13 cellular contexts compared by ENCODE assay signal in genomic region chr7:44102846-44103565, GRCh38. TPM values are rescaled to one million over a fixed set of nuclear protein-coding genes. Genes with fewer than 3 reads are reported as not detected.
DNase-seq lines count a peak whose midpoint lies in the region; ATAC-seq and TF ChIP-seq lines count a peak whose summit lies in the region.
"Had no signal": no experiment of that assay in that cellular context is flagged by ENCODE, and none has a peak within 500 bp of the region (broad histone marks: within the 10 kb centered on the region; RNA-seq: fewer than 3 reads in every experiment).

No MANE protein-coding gene starts in this region.

- no peaks in the 10 kb centered on the region for H3K9me3 Mint-ChIP-seq in activated naive CD8-positive, alpha-beta T cell treated with anti-CD3 and anti-CD28 coated beads, Interleukin-2, amount 10 ng/mL, durations not matched to agents 7 days and 5 days

- H3K4me3 Mint-ChIP-seq in activated naive CD8-positive, alpha-beta T cell treated with anti-CD3 and anti-CD28 coated beads, Interleukin-2, amount 10 ng/mL, durations not matched to agents 7 days and 5 days = peak overlapping the region; percentile 58

- H3K9me3 ChIP-seq in left lung = no peaks in the 10 kb centered on the region
- no peaks in the 10 kb centered on the region for H3K9me3 ChIP-seq in thoracic aorta
- H3K9me3 ChIP-seq in PC-3 (ENCODE audit: low read length) = no peaks in the 10 kb centered on the region
- H3K9me3 ChIP-seq: pancreas had no signal

- no peak overlapping the region for H3K9ac ChIP-seq in PC-3 (ENCODE audit: low read length)

- H3K4me1 Mint-ChIP-seq in activated naive CD8-positive, alpha-beta T cell treated with anti-CD3 and anti-CD28 coated beads, Interleukin-2, amount 10 ng/mL, durations not matched to agents 7 days and 5 days = peaks cover 20% of the 10 kb centered on the region

- H3K4me3 ChIP-seq in left lung (no peak overlapping the region), thoracic aorta (no peak overlapping the region), PC-3 (ENCODE audit: low read length) (no peak overlapping the region)
- H3K4me3 ChIP-seq: hepatocyte, pancreas had no signal

- H3K27me3 Mint-ChIP-seq in activated naive CD8-positive, alpha-beta T cell treated with anti-CD3 and anti-CD28 coated beads, Interleukin-2, amount 10 ng/mL, durations not matched to agents 7 days and 5 days = peaks cover 4% of the 10 kb centered on the region

- H3K4me2 ChIP-seq in PC-3 (ENCODE audit: low read length) = no peak overlapping the region

- H3K9me2 ChIP-seq in PC-3 (replicated peaks; ENCODE audit: low read length) = no peaks in the 10 kb centered on the region

- TF ChIP-seq CTCF in left lung (IDR thresholded peaks at IDR 0.05) (no peak), thoracic aorta (IDR thresholded peaks at IDR 0.05) (no peak), PC-3 (conservative IDR thresholded peaks at IDR 0.05; ENCODE audit: low read depth, low read length) (no peak)

- no peak for ATAC-seq in activated naive CD8-positive, alpha-beta T cell treated with anti-CD3 and anti-CD28 coated beads, Interleukin-2, amount 10 ng/mL, durations not matched to agents 7 days and 5 days (ENCODE audit: low read depth)
- ATAC-seq in left lung (no peak), thoracic aorta (ENCODE audit: insufficient number of reproducible peaks, low FRiP score, low read depth) (no peak), PC-3 (no peak; the same call in 1 of the 2 replicates)

- no peaks in the 10 kb centered on the region for H3K79me2 ChIP-seq in PC-3 (ENCODE audit: low read length)

- peak; percentile 56 for DNase-seq in activated CD8-positive, alpha-beta memory T cell treated with anti-CD3 and anti-CD28 coated beads for 24 hours
- no peak for DNase-seq in activated CD8-positive, alpha-beta memory T cell treated with anti-CD3 and anti-CD28 coated beads, Interleukin-2, amount 50 U/mL, for 4 hours
- DNase-seq in activated naive CD8-positive, alpha-beta T cell treated with anti-CD3 and anti-CD28 coated beads, Interleukin-2, amount 10 ng/mL, durations not matched to agents 7 days and 5 days = no peak
- DNase-seq in left lung (peak in 1 of 2 donors; percentile 2), thoracic aorta (ENCODE audit: low spot score) (no peak), PC-3 (no peak), inferior parietal cortex (ENCODE audit: extremely low spot score) (no peak), NCI-H524 treated with DMSO at 0.1 percent for 48 hours (lab: John Stamatoyannopoulos, UW) (no peak)
- DNase-seq: activated CD4-positive, CD25-positive, alpha-beta regulatory T cell; MV-4-11; NK-92 treated with Interleukin-12 subunit alpha and Interleukin-12 subunit beta, amount 100 ng/mL, for 24 hours had no signal

- peak overlapping the region; percentile 39 to 40 for H3K27ac ChIP-seq in left lung
- H3K27ac ChIP-seq in thoracic aorta = peak overlapping the region; percentile 96 to 100
- no peak overlapping the region for H3K27ac ChIP-seq in PC-3 (ENCODE audit: low read length)
- H3K27ac ChIP-seq: hepatocyte, pancreas had no signal

- H3K27me3 ChIP-seq in left lung (peaks cover 0 to 40% of the 10 kb centered on the region in 2 donors), thoracic aorta (replicated peaks; ENCODE audit: insufficient read depth) (no peaks in the 10 kb centered on the region), PC-3 (ENCODE audit: low read length) (no peaks in the 10 kb centered on the region)
- H3K27me3 ChIP-seq: pancreas had no signal

- no TSS peak for BruUV-seq in PC-3 (replicated peaks; lab: Mats Ljungman, UMichigan)

- H3F3A ChIP-seq in PC-3 (ENCODE audit: low read length, unreplicated experiment) = no peaks in the 10 kb centered on the region

- intact Hi-C loops in left lung (cut with DNase I) (no loop called here), PC-3 (cut with micrococcal nuclease) (no loop called here)

- H3K27ac Mint-ChIP-seq in activated naive CD8-positive, alpha-beta T cell treated with anti-CD3 and anti-CD28 coated beads, Interleukin-2, amount 10 ng/mL, durations not matched to agents 7 days and 5 days = peak overlapping the region; percentile 65

- peaks cover 0 to 4% of the 10 kb centered on the region in 2 donors for H3K36me3 ChIP-seq in left lung
- H3K36me3 ChIP-seq in thoracic aorta = peaks cover 6% of the 10 kb centered on the region
- H3K36me3 ChIP-seq in PC-3 (ENCODE audit: low read depth, low read length) = no peaks in the 10 kb centered on the region
- H3K36me3 ChIP-seq: pancreas had no signal

- peaks cover 0 to 7% of the 10 kb centered on the region in 2 donors for H3K4me1 ChIP-seq in left lung
- peaks cover 40 to 74% of the 10 kb centered on the region in 2 donors for H3K4me1 ChIP-seq in thoracic aorta (ENCODE audit: control insufficient read depth in 1 of 2, low read depth in 2 of 2)
- no peaks in the 10 kb centered on the region for H3K4me1 ChIP-seq in PC-3 (ENCODE audit: insufficient read depth, low read length)
- H3K4me1 ChIP-seq: pancreas had no signal

- CTCF ChIA-PET in PC-3 (lab: Charles Lee) = no interaction called here

- H3K36me3 Mint-ChIP-seq in activated naive CD8-positive, alpha-beta T cell treated with anti-CD3 and anti-CD28 coated beads, Interleukin-2, amount 10 ng/mL, durations not matched to agents 7 days and 5 days = peaks cover 2% of the 10 kb centered on the region

- H4K20me1 ChIP-seq in PC-3 (ENCODE audit: low read length) = no peaks in the 10 kb centered on the region

- H2AFZ ChIP-seq in PC-3 (ENCODE audit: low read length) = no peak overlapping the region

- POLR2A ChIA-PET in activated naive CD8-positive, alpha-beta T cell treated with anti-CD3 and anti-CD28 coated beads, Interleukin-2, amount 10 ng/mL, durations not matched to agents 7 days and 5 days (lab: Charles Lee) = interaction anchor here (1.1 kb wide), 1 partner anchor 22 kb away, joined by 5 read pairs; no protein-coding TSS in a partner anchor
- POLR2A ChIA-PET in PC-3 (lab: Charles Lee; ENCODE audit: unreplicated experiment) = no interaction called here

RNA-seq across cellular contexts. Expression of gene AEBP1, which starts 1.1 kb away (rescaled TPM):
- total RNA-seq in activated naive CD8-positive, alpha-beta T cell treated with anti-CD3 and anti-CD28 coated beads, Interleukin-2, amount 10 ng/mL, durations not matched to agents 7 days and 5 days = 10 to 100 TPM; 21.5 to 22.0 TPM
- total RNA-seq in left lung = 100 to 1,000 TPM; 167 to 195 TPM
- total RNA-seq in thoracic aorta = 1,000 to 10,000 TPM; 1,006 to 1,415 TPM
- not detected in 2 replicates for total RNA-seq in PC-3 (2014; rRNA removed)

RNA-seq across cellular contexts. Expression of gene POLD2, which starts 20.3 kb away (rescaled TPM):
- 10 to 100 TPM; 99.3 to 99.4 TPM for total RNA-seq in activated naive CD8-positive, alpha-beta T cell treated with anti-CD3 and anti-CD28 coated beads, Interleukin-2, amount 10 ng/mL, durations not matched to agents 7 days and 5 days
- total RNA-seq in left lung = 100 to 1,000 TPM in 1 of 2 donors, 10 to 100 TPM in 1; 68.3 to 115 TPM
- total RNA-seq in thoracic aorta = 10 to 100 TPM; 38.7 to 43.8 TPM
- 224 and 225 TPM in 2 replicates for total RNA-seq in PC-3 (2014; rRNA removed)

RNA-seq across cellular contexts. Expression of gene POLM, which starts 20.7 kb away (rescaled TPM):
- total RNA-seq in activated naive CD8-positive, alpha-beta T cell treated with anti-CD3 and anti-CD28 coated beads, Interleukin-2, amount 10 ng/mL, durations not matched to agents 7 days and 5 days = 10 to 100 TPM; 51.0 to 54.5 TPM
- total RNA-seq in left lung (10 to 100 TPM; 16.7 to 26.4 TPM), thoracic aorta (10 to 100 TPM; 70.0 to 78.7 TPM), PC-3 (2014; rRNA removed) (19.6 and 21.2 TPM in 2 replicates)

RNA-seq across cellular contexts. Expression of gene PGAM2, which starts 37.6 kb away (rescaled TPM):
- 1 to 10 TPM in 1 of 2 experiments, under 1 TPM in 1; 0.74 to 2.1 TPM for total RNA-seq in activated naive CD8-positive, alpha-beta T cell treated with anti-CD3 and anti-CD28 coated beads, Interleukin-2, amount 10 ng/mL, durations not matched to agents 7 days and 5 days
- total RNA-seq in left lung (under 1 TPM in 1 of 2 donors, not detected in 1; 0.79 TPM), thoracic aorta (1 to 10 TPM; 1.8 to 9.5 TPM), PC-3 (2014; rRNA removed) (0.35 and 0.95 TPM in 2 replicates)

RNA-seq across cellular contexts. Expression of gene MYL7, which starts 38.1 kb away (rescaled TPM):
- total RNA-seq in activated naive CD8-positive, alpha-beta T cell treated with anti-CD3 and anti-CD28 coated beads, Interleukin-2, amount 10 ng/mL, durations not matched to agents 7 days and 5 days = not detected
- total RNA-seq in left lung = 1 to 10 TPM; 1.5 to 1.8 TPM
- total RNA-seq in thoracic aorta = not detected
- total RNA-seq in PC-3 (2014; rRNA removed) = not detected in 2 replicates

Comparison
In these comparisons a context has a peak if more than half of its experiments do, and no peak if none do; other contexts are left out.
1. RNA of gene AEBP1, which starts 1.1 kb away (total RNA-seq): 1,006 to 1,415 TPM in thoracic aorta, 167 to 195 TPM in left lung and 21.5 to 22.0 TPM in activated naive CD8-positive, alpha-beta T cell treated with anti-CD3 and anti-CD28 coated beads, Interleukin-2, amount 10 ng/mL, durations not matched to agents 7 days and 5 days; not detected in PC-3; every median in the first group is over 10 times any median in the second.